ENCODE assay signal across 1 cellular context in the genomic region with DNA sequence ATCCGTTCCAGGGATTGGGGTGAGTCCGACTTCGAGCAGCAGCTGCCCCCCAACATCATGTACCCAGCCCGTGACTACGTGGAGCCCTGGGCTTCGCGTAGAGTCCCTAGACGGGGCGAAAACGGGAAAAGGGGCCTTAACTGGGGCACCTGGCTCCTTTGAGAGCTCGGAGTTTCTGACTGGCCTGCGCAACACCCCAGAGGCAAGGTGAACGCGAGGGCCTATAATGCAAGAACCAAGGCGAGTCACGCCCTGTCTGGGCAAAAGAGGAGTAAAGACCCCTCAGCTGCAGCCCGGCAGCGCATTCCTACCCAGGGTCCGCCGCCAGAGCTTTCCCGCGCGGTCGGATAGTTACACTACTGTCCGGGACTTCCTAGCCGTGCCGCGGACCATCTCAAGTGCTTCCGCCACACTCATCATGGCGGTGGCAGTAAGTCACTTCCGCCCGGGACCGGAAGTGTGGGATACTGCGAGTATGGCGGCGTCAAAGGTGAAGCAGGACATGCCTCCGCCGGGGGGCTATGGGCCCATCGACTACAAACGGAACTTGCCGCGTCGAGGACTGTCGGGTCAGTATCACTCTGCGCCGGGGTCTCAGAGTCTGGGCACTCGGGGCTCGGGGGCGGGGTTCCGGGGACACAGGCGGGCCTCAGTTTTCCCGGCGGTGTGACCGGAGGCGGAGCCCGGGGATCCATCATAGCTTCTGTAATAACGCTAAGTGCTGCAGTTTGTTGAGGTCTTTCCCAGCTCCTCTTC.
A peak's percentile ranks its signal among the peaks of the same experiment; 100 is the strongest.
TF ChIP-seq lines count a peak whose summit lies in the region.

NDUFA13 (plus strand) TSS at position 462 of the 756 bp plus-strand sequence; CDS start at position 476, 14 bp downstream.

TF ChIP-seq in K562, 482 proteins besides CTCF, POLR2A, EP300 and RAD21 (continued from another document and continues in another):
- TF ChIP-seq ZNF431 (CRISPR knock-in tag; IDR thresholded peaks at IDR 0.05) (peak; percentile 27; the same call in 1 of the 2 replicates), FOS (IDR thresholded peaks at IDR 0.05; ENCODE audit: extremely low read depth, insufficient read length) (no peak), FUS (optimal IDR thresholded peaks at IDR 0.05; ENCODE audit: low read depth, low read length) (no peak), ZBTB33 (CRISPR knock-in tag; IDR thresholded peaks at IDR 0.05) (no peak), DDX20 (tag; IDR thresholded peaks at IDR 0.05; ENCODE audit: low read depth) (no peak), SRSF1 (IDR thresholded peaks at IDR 0.05; ENCODE audit: low read depth, low read length) (no peak), KAT2B (IDR thresholded peaks at IDR 0.05; ENCODE audit: low read depth, low read length) (no peak), ELK1 (CRISPR knock-in tag; IDR thresholded peaks at IDR 0.05) (peak; percentile 95), KAT8 (IDR thresholded peaks at IDR 0.05; ENCODE audit: low read depth) (peak; percentile 49; the same call in 1 of the 2 replicates), USF1 (CRISPR knock-in tag; IDR thresholded peaks at IDR 0.05) (no peak), ZBTB5 (IDR thresholded peaks at IDR 0.05) (no peak), JUNB (CRISPR knock-in tag; conservative IDR thresholded peaks at IDR 0.05) (no peak), HDAC1 (IDR thresholded peaks at IDR 0.05) (peak in 1 of 2 experiments; percentile 76; a peak in 2 of 4 replicates), SMARCC2 (IDR thresholded peaks at IDR 0.05; ENCODE audit: low read depth) (no peak), WHSC1 (IDR thresholded peaks at IDR 0.05; ENCODE audit: low read length) (no peak), ZNF217 (CRISPR knock-in tag; IDR thresholded peaks at IDR 0.05) (no peak), TGIF2 (CRISPR knock-in tag; IDR thresholded peaks at IDR 0.05) (no peak), YY1 (IDR thresholded peaks at IDR 0.05; ENCODE audit: borderline replicate concordance in 1 of 3, control insufficient read depth in 1 of 3, extremely low read depth in 1 of 3, insufficient read depth in 3 of 3, insufficient read length in 1 of 3, insufficient replicate concordance in 2 of 3, low read depth in 1 of 3, low read length in 2 of 3) (peak; percentile 99 to 100 (median 100)), ZNF140 (CRISPR knock-in tag; IDR thresholded peaks at IDR 0.05) (no peak), ZNF212 (CRISPR knock-in tag; IDR thresholded peaks at IDR 0.05) (no peak), HNRNPLL (IDR thresholded peaks at IDR 0.05; ENCODE audit: low read depth, low read length, poor library complexity, severe bottlenecking) (peak; percentile 16), SAFB (IDR thresholded peaks at IDR 0.05; ENCODE audit: borderline replicate concordance, low read depth, low read length) (no peak), KLF16 (IDR thresholded peaks at IDR 0.05) (no peak), CBX8 (IDR thresholded peaks at IDR 0.05; ENCODE audit: borderline replicate concordance, extremely low read depth, low read depth, low read length, poor library complexity, severe bottlenecking) (no peak), ZFP30 (CRISPR knock-in tag; IDR thresholded peaks at IDR 0.05; ENCODE audit: borderline replicate concordance) (no peak), BHLHE40 (IDR thresholded peaks at IDR 0.05; ENCODE audit: low read length) (no peak; the same call in 1 of the 2 replicates), NFIX (CRISPR knock-in tag; IDR thresholded peaks at IDR 0.05; ENCODE audit: low read depth) (no peak), ZNF778 (CRISPR knock-in tag; IDR thresholded peaks at IDR 0.05) (no peak), YBX1 (IDR thresholded peaks at IDR 0.05) (no peak), FOXA3 (CRISPR knock-in tag; conservative IDR thresholded peaks at IDR 0.05 in 1 of 2, IDR thresholded peaks at IDR 0.05 in 1 of 2) (no peak), HDAC6 (IDR thresholded peaks at IDR 0.05; ENCODE audit: low read depth, low read length) (no peak), TRIM28 (IDR thresholded peaks at IDR 0.05) (no peak), RBM34 (IDR thresholded peaks at IDR 0.05; ENCODE audit: borderline replicate concordance, insufficient read depth, low read length) (no peak), ATF1 (CRISPR knock-in tag; IDR thresholded peaks at IDR 0.05) (no peak), ATF1 (tag; IDR thresholded peaks at IDR 0.05) (peak; percentile 88), GTF2B (IDR thresholded peaks at IDR 0.05; ENCODE audit: extremely low read depth, insufficient read length) (no peak), EZH2 (IDR thresholded peaks at IDR 0.05; ENCODE audit: borderline replicate concordance, low read depth, low read length) (no peak), NR4A1 (CRISPR knock-in tag; IDR thresholded peaks at IDR 0.05) (no peak), NR4A1 (tag; IDR thresholded peaks at IDR 0.05) (0 out of 2 replicates have a peak, but pooled peaks have one; percentile 32), ZNF707 (CRISPR knock-in tag; conservative IDR thresholded peaks at IDR 0.05) (no peak), TOE1 (IDR thresholded peaks at IDR 0.05; ENCODE audit: borderline replicate concordance) (0 out of 2 replicates have a peak, but pooled peaks have one; percentile 52), TOE1 (CRISPR knock-in tag; IDR thresholded peaks at IDR 0.05; ENCODE audit: borderline replicate concordance, low read depth) (no peak), ZC3H4 (CRISPR knock-in tag; IDR thresholded peaks at IDR 0.05; ENCODE audit: borderline replicate concordance) (0 out of 2 replicates have a peak, but pooled peaks have one; percentile 5)
- TF ChIP-seq, protein P1, sequence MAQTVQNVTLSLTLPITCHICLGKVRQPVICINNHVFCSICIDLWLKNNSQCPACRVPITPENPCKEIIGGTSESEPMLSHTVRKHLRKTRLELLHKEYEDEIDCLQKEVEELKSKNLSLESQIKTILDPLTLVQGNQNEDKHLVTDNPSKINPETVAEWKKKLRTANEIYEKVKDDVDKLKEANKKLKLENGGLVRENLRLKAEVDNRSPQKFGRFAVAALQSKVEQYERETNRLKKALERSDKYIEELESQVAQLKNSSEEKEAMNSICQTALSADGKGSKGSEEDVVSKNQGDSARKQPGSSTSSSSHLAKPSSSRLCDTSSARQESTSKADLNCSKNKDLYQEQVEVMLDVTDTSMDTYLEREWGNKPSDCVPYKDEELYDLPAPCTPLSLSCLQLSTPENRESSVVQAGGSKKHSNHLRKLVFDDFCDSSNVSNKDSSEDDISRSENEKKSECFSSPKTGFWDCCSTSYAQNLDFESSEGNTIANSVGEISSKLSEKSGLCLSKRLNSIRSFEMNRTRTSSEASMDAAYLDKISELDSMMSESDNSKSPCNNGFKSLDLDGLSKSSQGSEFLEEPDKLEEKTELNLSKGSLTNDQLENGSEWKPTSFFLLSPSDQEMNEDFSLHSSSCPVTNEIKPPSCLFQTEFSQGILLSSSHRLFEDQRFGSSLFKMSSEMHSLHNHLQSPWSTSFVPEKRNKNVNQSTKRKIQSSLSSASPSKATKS (CRISPR knock-in tag; IDR thresholded peaks at IDR 0.05) = no peak
- TF ChIP-seq, protein P2, sequence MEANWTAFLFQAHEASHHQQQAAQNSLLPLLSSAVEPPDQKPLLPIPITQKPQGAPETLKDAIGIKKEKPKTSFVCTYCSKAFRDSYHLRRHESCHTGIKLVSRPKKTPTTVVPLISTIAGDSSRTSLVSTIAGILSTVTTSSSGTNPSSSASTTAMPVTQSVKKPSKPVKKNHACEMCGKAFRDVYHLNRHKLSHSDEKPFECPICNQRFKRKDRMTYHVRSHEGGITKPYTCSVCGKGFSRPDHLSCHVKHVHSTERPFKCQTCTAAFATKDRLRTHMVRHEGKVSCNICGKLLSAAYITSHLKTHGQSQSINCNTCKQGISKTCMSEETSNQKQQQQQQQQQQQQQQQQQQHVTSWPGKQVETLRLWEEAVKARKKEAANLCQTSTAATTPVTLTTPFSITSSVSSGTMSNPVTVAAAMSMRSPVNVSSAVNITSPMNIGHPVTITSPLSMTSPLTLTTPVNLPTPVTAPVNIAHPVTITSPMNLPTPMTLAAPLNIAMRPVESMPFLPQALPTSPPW (CRISPR knock-in tag; IDR thresholded peaks at IDR 0.05) = peak; percentile 81
- TF ChIP-seq, protein P3, sequence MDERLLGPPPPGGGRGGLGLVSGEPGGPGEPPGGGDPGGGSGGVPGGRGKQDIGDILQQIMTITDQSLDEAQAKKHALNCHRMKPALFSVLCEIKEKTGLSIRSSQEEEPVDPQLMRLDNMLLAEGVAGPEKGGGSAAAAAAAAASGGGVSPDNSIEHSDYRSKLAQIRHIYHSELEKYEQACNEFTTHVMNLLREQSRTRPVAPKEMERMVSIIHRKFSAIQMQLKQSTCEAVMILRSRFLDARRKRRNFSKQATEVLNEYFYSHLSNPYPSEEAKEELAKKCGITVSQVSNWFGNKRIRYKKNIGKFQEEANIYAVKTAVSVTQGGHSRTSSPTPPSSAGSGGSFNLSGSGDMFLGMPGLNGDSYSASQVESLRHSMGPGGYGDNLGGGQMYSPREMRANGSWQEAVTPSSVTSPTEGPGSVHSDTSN (CRISPR knock-in tag; IDR thresholded peaks at IDR 0.05; ENCODE audit: low read depth) = no peak
- TF ChIP-seq, protein P3 (tag; conservative IDR thresholded peaks at IDR 0.05; ENCODE audit: low read depth) = no peak
- TF ChIP-seq, protein P4, sequence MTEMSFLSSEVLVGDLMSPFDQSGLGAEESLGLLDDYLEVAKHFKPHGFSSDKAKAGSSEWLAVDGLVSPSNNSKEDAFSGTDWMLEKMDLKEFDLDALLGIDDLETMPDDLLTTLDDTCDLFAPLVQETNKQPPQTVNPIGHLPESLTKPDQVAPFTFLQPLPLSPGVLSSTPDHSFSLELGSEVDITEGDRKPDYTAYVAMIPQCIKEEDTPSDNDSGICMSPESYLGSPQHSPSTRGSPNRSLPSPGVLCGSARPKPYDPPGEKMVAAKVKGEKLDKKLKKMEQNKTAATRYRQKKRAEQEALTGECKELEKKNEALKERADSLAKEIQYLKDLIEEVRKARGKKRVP (CRISPR knock-in tag; IDR thresholded peaks at IDR 0.05) = no peak
